In genomic region chr6:2841264-2842138, GRCh38 we compare ENCODE assay signal across 1 cellular context.
TF ChIP-seq lines count a peak whose summit lies in the region.

Gene SERPINB1, minus strand, starts transcription at chr6:2841863. Its CDS starts 1,277 bp downstream, at chr6:2840586.

TF ChIP-seq in SK-N-SH, 30 proteins besides CTCF, POLR2A, EP300 and RAD21 (continued from another document):
- TF ChIP-seq MAX (IDR thresholded peaks at IDR 0.05; ENCODE audit: low read depth) = peak; percentile 69; the same call in 1 of the 2 replicates
- TF ChIP-seq EZH2phosphoT487 (IDR thresholded peaks at IDR 0.05; ENCODE audit: borderline replicate concordance, low read depth) = no peak
- peak; percentile 15; the same call in 1 of the 2 replicates for TF ChIP-seq TAF1 (IDR thresholded peaks at IDR 0.05; ENCODE audit: borderline replicate concordance, low read depth, low read length)
- 0 out of 2 replicates have a peak, but pooled peaks have one; percentile 2 for TF ChIP-seq PBX3 (IDR thresholded peaks at IDR 0.05)
TF ChIP-seq in SK-N-SH: peak in this region for 8.
